ENCODE assay signal across 18 cellular contexts in the genomic region with DNA sequence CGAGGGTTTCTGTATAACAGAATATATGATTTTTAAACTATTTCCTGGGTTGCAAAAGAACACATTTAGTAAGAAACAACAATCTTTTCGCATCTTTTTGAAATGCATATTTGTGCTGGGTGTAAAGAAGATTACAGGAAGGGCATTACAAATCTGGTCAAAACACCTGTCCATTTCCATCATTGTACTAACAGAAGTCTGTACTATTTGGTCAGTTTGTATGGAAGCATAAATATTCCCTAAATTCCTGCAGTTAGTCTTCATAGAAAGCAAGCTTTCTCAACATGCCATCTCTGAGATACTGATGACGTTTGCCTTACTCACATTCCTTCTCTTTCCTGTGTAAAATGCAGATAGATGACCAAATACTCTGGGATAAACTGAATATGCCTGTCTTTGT.
DNase-seq lines count a peak whose midpoint lies in the region; ATAC-seq and TF ChIP-seq lines count a peak whose summit lies in the region.
"Had no signal": no experiment of that assay in that cellular context is flagged by ENCODE, and none has a peak within 500 bp of the region (broad histone marks: within the 10 kb centered on the region; RNA-seq: fewer than 3 reads in every experiment).

No MANE protein-coding gene starts in this region.

- peak; percentile 30 for DNase-seq in HT1080 (ENCODE audit: low read depth)
- DNase-seq in PC-3: peak; percentile 32
- peak; percentile 4 for DNase-seq in fibroblast of pulmonary artery (ENCODE audit: low read depth)
- no peak for DNase-seq in CD1c-positive myeloid dendritic cell (ENCODE audit: extremely low spot score)
- no peak for DNase-seq in neural progenitor cell (ENCODE audit: low spot score)
- DNase-seq in NCI-H2171 treated with DMSO at 0.1 percent for 48 hours (lab: John Stamatoyannopoulos, UW): no peak
- DNase-seq: C1 segment of cervical spinal cord; CD8-positive, alpha-beta T cell; COR-L47; DMS153; DMS79 treated with DMSO at 0.1 percent for 48 hours; EL; GDM1; IMR-90 had no signal

- H3K27me3 ChIP-seq in PC-3 (ENCODE audit: low read length) (no peaks in the 10 kb centered on the region), neural progenitor cell (peaks cover 46% of the 10 kb centered on the region)

- TF ChIP-seq CTCF in PC-3 (conservative IDR thresholded peaks at IDR 0.05; ENCODE audit: low read depth, low read length) (no peak), fibroblast of pulmonary artery (IDR thresholded peaks at IDR 0.05; ENCODE audit: low read length, missing control alignments) (no peak), neural progenitor cell (IDR thresholded peaks at IDR 0.05) (no peak)

- no TSS peak for BruUV-seq in PC-3 (replicated peaks; lab: Mats Ljungman, UMichigan)

- H3K9me3 ChIP-seq in PC-3 (ENCODE audit: low read length) (no peaks in the 10 kb centered on the region), neural progenitor cell (ENCODE audit: low read depth) (no peaks in the 10 kb centered on the region)

- H3K4me3 ChIP-seq in PC-3 (ENCODE audit: low read length) (no peak overlapping the region), fibroblast of pulmonary artery (replicated peaks; ENCODE audit: low read depth, low read length) (no peak overlapping the region), neural progenitor cell (no peak overlapping the region)

- no peak for ATAC-seq in PC-3
- no peak for ATAC-seq in HG03159 (IDR thresholded peaks at IDR 0.05; ENCODE audit: unreplicated experiment)
- ATAC-seq: CD8-positive, alpha-beta T cell; HCT116 had no signal

- no peak overlapping the region for H3K27ac ChIP-seq in PC-3 (ENCODE audit: low read length)
- H3K27ac ChIP-seq in neural progenitor cell: no peak overlapping the region
- H3K27ac ChIP-seq: HL-60 had no signal

- no peaks in the 10 kb centered on the region for H3K36me3 ChIP-seq in PC-3 (ENCODE audit: low read depth, low read length)
- no peaks in the 10 kb centered on the region for H3K36me3 ChIP-seq in neural progenitor cell

- POLR2A ChIA-PET in PC-3 (lab: Charles Lee; ENCODE audit: unreplicated experiment): no interaction called here

- intact Hi-C loops in PC-3 (cut with micrococcal nuclease): no loop called here

- no peaks in the 10 kb centered on the region for H3K9me2 ChIP-seq in PC-3 (replicated peaks; ENCODE audit: low read length)

- no peak overlapping the region for H3K4me3 Mint-ChIP-seq in neural progenitor cell
- H3K4me3 Mint-ChIP-seq: B cell; CD8-positive, alpha-beta T cell had no signal

- H2AFZ ChIP-seq in PC-3 (ENCODE audit: low read length) (no peak overlapping the region), neural progenitor cell (replicated peaks) (no peak overlapping the region)

- H3K9me3 Mint-ChIP-seq in neural progenitor cell: no peaks in the 10 kb centered on the region
- H3K9me3 Mint-ChIP-seq: CD8-positive, alpha-beta T cell had no signal

- no peak overlapping the region for H3K27ac Mint-ChIP-seq in neural progenitor cell
- H3K27ac Mint-ChIP-seq: B cell; CD8-positive, alpha-beta T cell had no signal

- peaks cover 2% of the 10 kb centered on the region for H3K4me1 Mint-ChIP-seq in neural progenitor cell

- H3F3A ChIP-seq in PC-3 (ENCODE audit: low read length, unreplicated experiment) (no peaks in the 10 kb centered on the region), neural progenitor cell (ENCODE audit: low read depth) (no peaks in the 10 kb centered on the region)

- H3K79me2 ChIP-seq in PC-3 (ENCODE audit: low read length) (no peaks in the 10 kb centered on the region), neural progenitor cell (ENCODE audit: low read depth) (no peaks in the 10 kb centered on the region)

- H3K4me2 ChIP-seq in PC-3 (ENCODE audit: low read length): no peak overlapping the region
- no peak overlapping the region for H3K4me2 ChIP-seq in neural progenitor cell

- H3K9ac ChIP-seq in PC-3 (ENCODE audit: low read length) (no peak overlapping the region), neural progenitor cell (no peak overlapping the region)

- H3K4me1 ChIP-seq in PC-3 (ENCODE audit: insufficient read depth, low read length): peaks cover 16% of the 10 kb centered on the region
- H3K4me1 ChIP-seq in neural progenitor cell: no peaks in the 10 kb centered on the region

- H3K27me3 Mint-ChIP-seq in neural progenitor cell (ENCODE audit: insufficient read depth, low read depth): no peaks in the 10 kb centered on the region

- H3K36me3 Mint-ChIP-seq in neural progenitor cell: no peaks in the 10 kb centered on the region
- H3K36me3 Mint-ChIP-seq: CD8-positive, alpha-beta T cell had no signal

- CTCF ChIA-PET in PC-3 (lab: Charles Lee): interaction anchor here (0.6 kb wide), 1 partner anchor 1969 kb away, joined by 4 read pairs; no protein-coding TSS in a partner anchor

- H4K20me1 ChIP-seq in PC-3 (ENCODE audit: low read length) (no peaks in the 10 kb centered on the region), neural progenitor cell (ENCODE audit: low read depth) (no peaks in the 10 kb centered on the region)

Comparison
In these comparisons a context has a peak if more than half of its experiments do, and no peak if none do; other contexts are left out.
1. DNase-seq: peak in HT1080 (single experiment), PC-3 (single experiment) and fibroblast of pulmonary artery (single experiment); none in CD1c-positive myeloid dendritic cell (single experiment), neural progenitor cell (single experiment) and NCI-H2171 treated with DMSO at 0.1 percent for 48 hours (single experiment).